Comparison of ENCODE assay signal across 9 cellular contexts in genomic region chr19:2550431-2551171, GRCh38.
DNase-seq lines count a peak whose midpoint lies in the region; ATAC-seq, FAIRE-seq and TF ChIP-seq lines count a peak whose summit lies in the region.
"Had no signal": no experiment of that assay in that cellular context is flagged by ENCODE, and none has a peak within 500 bp of the region (broad histone marks: within the 10 kb centered on the region; RNA-seq: fewer than 3 reads in every experiment).

No MANE protein-coding gene starts in this region.

- no peak for TF ChIP-seq POLR2A in A549 (IDR thresholded peaks at IDR 0.05; ENCODE audit: low read length)

- POLR2A ChIA-PET in A549 (lab: Yijun Ruan, JAX), result no interaction called here
- POLR2A ChIA-PET in HEK293 (lab: Yijun Ruan, JAX), result interaction anchor here (3.1 kb wide), 1 partner anchor 74 kb away, joined by 27 read pairs; the partner anchor contains the start of gene GADD45B

- H3K27ac ChIP-seq in A549 (peak overlapping the region; percentile 52 to 79; a peak in 5 of 6 replicates), HEK293 (ENCODE audit: extremely low read depth, low read depth, low read length) (no peak overlapping the region), astrocyte (ENCODE audit: low read depth, low read length) (no peak overlapping the region), lower lobe of right lung (peak overlapping the region; percentile 74)

- intact Hi-C loops in lower lobe of right lung (cut with DNase I), result no loop called here

- no peak for TF ChIP-seq CTCF in A549 (IDR thresholded peaks at IDR 0.05)
- no peak for TF ChIP-seq CTCF in HEK293 (tag by site-specific recombination; IDR thresholded peaks at IDR 0.05)
- TF ChIP-seq CTCF in astrocyte (IDR thresholded peaks at IDR 0.05; ENCODE audit: insufficient read depth, low read depth, low read length), result no peak
- TF ChIP-seq CTCF in lower lobe of right lung (IDR thresholded peaks at IDR 0.05), result no peak

- FAIRE-seq in A549 (lab: Jason Lieb, UNC) (no peak), astrocyte (lab: Jason Lieb, UNC) (no peak)

- WGBS in A549 (ENCODE audit: missing lambda C conversion rate), result 96% methylated on average over 4 of the region's 21 CpGs

- H3K27me3 ChIP-seq in astrocyte (ENCODE audit: insufficient read depth, low read length) (no peaks in the 10 kb centered on the region), lower lobe of right lung (ENCODE audit: low read depth) (no peaks in the 10 kb centered on the region)

- peaks cover 2% of the 10 kb centered on the region for H3K9me3 Mint-ChIP-seq in astrocyte (ENCODE audit: unreplicated experiment)

- no peaks in the 10 kb centered on the region for H3K36me3 Mint-ChIP-seq in astrocyte (ENCODE audit: low read depth, unreplicated experiment)

- H3K36me3 ChIP-seq in HEK293 (ENCODE audit: control insufficient read depth in 2 of 2, insufficient read depth in 1 of 2, low read length in 2 of 2) (no peaks in the 10 kb centered on the region), astrocyte (ENCODE audit: insufficient read depth, low read length) (no peaks in the 10 kb centered on the region), lower lobe of right lung (no peaks in the 10 kb centered on the region)

- H3K4me1 Mint-ChIP-seq in astrocyte (ENCODE audit: low read depth, unreplicated experiment), result peaks cover 25% of the 10 kb centered on the region

- H3K27ac Mint-ChIP-seq in astrocyte (ENCODE audit: unreplicated experiment), result no peak overlapping the region

- no peaks in the 10 kb centered on the region for H4K20me1 ChIP-seq in astrocyte (ENCODE audit: insufficient read depth, low read length)

- no peak for DNase-seq in A549 (ENCODE audit: low read depth in 1 of 2, low spot score in 1 of 2)
- DNase-seq in astrocyte (ENCODE audit: low read depth), result no peak
- DNase-seq in lower lobe of right lung, result peak; percentile 39
- no peak for DNase-seq in NCI-H2081 (lab: John Stamatoyannopoulos, UW)
- DNase-seq in CD1c-positive myeloid dendritic cell (ENCODE audit: extremely low spot score), result no peak
- no peak for DNase-seq in activated CD4-positive, alpha-beta T cell treated with anti-CD3 and anti-CD28 coated beads, Interleukin-2, amount 50 U/mL, for 48 hours
- DNase-seq in HCEC 1CT, result no peak
- DNase-seq: activated CD4-positive, alpha-beta T cell treated with anti-CD3 and anti-CD28 coated beads, Interleukin-2, amount 50 U/mL, for 1 hour had no signal

- H3K4me2 ChIP-seq in A549, result no peak overlapping the region
- H3K4me2 ChIP-seq in astrocyte (ENCODE audit: low read length), result peak overlapping the region; percentile 58

- CTCF ChIA-PET in A549 (lab: Yijun Ruan, JAX) (interaction anchor here (0.5 to 1.4 kb wide), 4 partner anchors 14 to 61 kb away, joined by 3 to 6 read pairs (median 4); no protein-coding TSS in a partner anchor), HEK293 (lab: Yijun Ruan, JAX) (interaction anchor here (0.6 to 1.0 kb wide), 2 partner anchors 10 to 43 kb away, joined by 3 read pairs; no protein-coding TSS in a partner anchor)

- no peak for TF ChIP-seq EP300 in A549 (IDR thresholded peaks at IDR 0.05)

- peak overlapping the region; percentile 38 for H3K9ac ChIP-seq in astrocyte (ENCODE audit: low read length)

- peak; percentile 22 to 26; a peak in 3 of 6 replicates for ATAC-seq in A549
- ATAC-seq in lower lobe of right lung, result no peak

- no peak overlapping the region for H3K4me3 Mint-ChIP-seq in astrocyte (ENCODE audit: unreplicated experiment)

- no peak for TF ChIP-seq RAD21 in A549 (conservative IDR thresholded peaks at IDR 0.05 in 1 of 2, IDR thresholded peaks at IDR 0.05 in 1 of 2)

- H3K4me1 ChIP-seq in A549, result peaks cover 28% of the 10 kb centered on the region
- no peaks in the 10 kb centered on the region; the same call in 1 of the 2 replicates for H3K4me1 ChIP-seq in HEK293 (ENCODE audit: control insufficient read depth, insufficient read depth, low read length)
- H3K4me1 ChIP-seq in astrocyte (ENCODE audit: insufficient read depth, low read length), result peaks cover 25% of the 10 kb centered on the region
- H3K4me1 ChIP-seq in lower lobe of right lung, result peaks cover 62% of the 10 kb centered on the region

- H3K9me3 ChIP-seq in A549, result no peaks in the 10 kb centered on the region
- no peaks in the 10 kb centered on the region for H3K9me3 ChIP-seq in HEK293 (ENCODE audit: control insufficient read depth, insufficient read depth, low read depth, low read length)
- no peaks in the 10 kb centered on the region for H3K9me3 ChIP-seq in astrocyte (ENCODE audit: insufficient read depth, low read depth, low read length)
- no peaks in the 10 kb centered on the region for H3K9me3 ChIP-seq in lower lobe of right lung

- H3K4me3 ChIP-seq in A549 (no peak overlapping the region), HEK293 (ENCODE audit: low read depth, low read length) (no peak overlapping the region), astrocyte (ENCODE audit: insufficient read depth, low read depth, low read length) (no peak overlapping the region), lower lobe of right lung (no peak overlapping the region)

- H3K79me2 ChIP-seq in astrocyte (ENCODE audit: insufficient read depth, low read length), result no peaks in the 10 kb centered on the region

- H3K27me3 Mint-ChIP-seq in astrocyte (ENCODE audit: low read depth, unreplicated experiment), result no peaks in the 10 kb centered on the region

- H2AFZ ChIP-seq in astrocyte (ENCODE audit: low read depth, low read length), result no peak overlapping the region

TF ChIP-seq in A549, 52 proteins besides CTCF, POLR2A, EP300 and RAD21:
- no peak for TF ChIP-seq ZFP36 (IDR thresholded peaks at IDR 0.05; ENCODE audit: borderline replicate concordance, partially characterized antibody)
- TF ChIP-seq ESRRA (IDR thresholded peaks at IDR 0.05; ENCODE audit: borderline replicate concordance, low read length), result no peak
- TF ChIP-seq HDAC2 (IDR thresholded peaks at IDR 0.05), result no peak
- no peak for TF ChIP-seq RCOR1 (IDR thresholded peaks at IDR 0.05; ENCODE audit: low read depth, low read length)
- TF ChIP-seq TP53 (CRISPR knock-in tag; IDR thresholded peaks at IDR 0.05), result no peak
- no peak for TF ChIP-seq NFE2L2 (conservative IDR thresholded peaks at IDR 0.05; ENCODE audit: low read length)
- TF ChIP-seq NR3C1 (IDR thresholded peaks at IDR 0.05), result no peak
- no peak for TF ChIP-seq JUNB (IDR thresholded peaks at IDR 0.05)

TF ChIP-seq in HEK293, 187 proteins besides CTCF, POLR2A, EP300 and RAD21:
- TF ChIP-seq ZBTB6 (tag by site-specific recombination; IDR thresholded peaks at IDR 0.05), result 0 out of 2 replicates have a peak, but pooled peaks have one; percentile 33
- no peak for TF ChIP-seq IKZF3 (tag by site-specific recombination; IDR thresholded peaks at IDR 0.05)

Comparison
In these comparisons a context has a peak if more than half of its experiments do, and no peak if none do; other contexts are left out.
1. ATAC-seq: peak in A549 (2 of 2); none in lower lobe of right lung (0 of 2).
2. H3K27ac ChIP-seq: peak in A549 (2 of 2) and lower lobe of right lung (single experiment); none in HEK293 (single experiment) and astrocyte (single experiment).